Comparison of ENCODE assay signal across 1 cellular context in genomic region chr18:32122039-32122438, GRCh38.
TF ChIP-seq lines count a peak whose summit lies in the region.

No MANE protein-coding gene starts in this region.

TF ChIP-seq in K562, 482 proteins besides CTCF, POLR2A, EP300 and RAD21 (continued from another document):
- TF ChIP-seq POLR2AphosphoS5 (IDR thresholded peaks at IDR 0.05; ENCODE audit: control insufficient read depth, insufficient read depth, low read depth, low read length) (no peak), DPF2 (IDR thresholded peaks at IDR 0.05) (0 out of 2 replicates have a peak, but pooled peaks have one; percentile 13), TGIF2 (CRISPR knock-in tag; IDR thresholded peaks at IDR 0.05) (no peak), RBM22 (IDR thresholded peaks at IDR 0.05; ENCODE audit: low read depth, low read length, poor library complexity, severe bottlenecking) (no peak), SOX6 (IDR thresholded peaks at IDR 0.05) (peak; percentile 15; the same call in 1 of the 2 replicates), TCF7L2 (IDR thresholded peaks at IDR 0.05; ENCODE audit: low read depth, low read length) (no peak), ZNF431 (CRISPR knock-in tag; IDR thresholded peaks at IDR 0.05) (no peak), MEF2D (tag; conservative IDR thresholded peaks at IDR 0.05; ENCODE audit: low read depth) (no peak), FOXO4 (CRISPR knock-in tag; IDR thresholded peaks at IDR 0.05) (no peak), SMARCE1 (IDR thresholded peaks at IDR 0.05) (no peak), CAMTA2 (CRISPR knock-in tag; conservative IDR thresholded peaks at IDR 0.05) (no peak), ZBED1 (IDR thresholded peaks at IDR 0.05) (no peak), CHD7 (IDR thresholded peaks at IDR 0.05; ENCODE audit: low read depth, low read length) (no peak), NUFIP1 (IDR thresholded peaks at IDR 0.05; ENCODE audit: partially characterized antibody) (no peak), POLR2H (tag; IDR thresholded peaks at IDR 0.05; ENCODE audit: low read depth) (no peak), LCOR (CRISPR knock-in tag; IDR thresholded peaks at IDR 0.05) (no peak), TCF3 (CRISPR knock-in tag; IDR thresholded peaks at IDR 0.05) (0 out of 2 replicates have a peak, but pooled peaks have one; percentile 25), ZNF668 (CRISPR knock-in tag; IDR thresholded peaks at IDR 0.05) (no peak), TRIM28 (IDR thresholded peaks at IDR 0.05) (no peak), HNRNPL (IDR thresholded peaks at IDR 0.05; ENCODE audit: low read depth, low read length) (no peak), TAL1 (IDR thresholded peaks at IDR 0.05) (0 out of 2 replicates have a peak, but pooled peaks have one; percentile 13), ETV5 (CRISPR knock-in tag; IDR thresholded peaks at IDR 0.05; ENCODE audit: low read depth) (no peak), MTF1 (CRISPR knock-in tag; IDR thresholded peaks at IDR 0.05; ENCODE audit: borderline replicate concordance) (no peak), PRDM10 (IDR thresholded peaks at IDR 0.05; ENCODE audit: partially characterized antibody) (no peak), CREB1 (IDR thresholded peaks at IDR 0.05) (no peak), CREB1 (CRISPR knock-in tag; IDR thresholded peaks at IDR 0.05) (no peak)
